Comparison of ENCODE assay signal across 22 cellular contexts in the genomic region with DNA sequence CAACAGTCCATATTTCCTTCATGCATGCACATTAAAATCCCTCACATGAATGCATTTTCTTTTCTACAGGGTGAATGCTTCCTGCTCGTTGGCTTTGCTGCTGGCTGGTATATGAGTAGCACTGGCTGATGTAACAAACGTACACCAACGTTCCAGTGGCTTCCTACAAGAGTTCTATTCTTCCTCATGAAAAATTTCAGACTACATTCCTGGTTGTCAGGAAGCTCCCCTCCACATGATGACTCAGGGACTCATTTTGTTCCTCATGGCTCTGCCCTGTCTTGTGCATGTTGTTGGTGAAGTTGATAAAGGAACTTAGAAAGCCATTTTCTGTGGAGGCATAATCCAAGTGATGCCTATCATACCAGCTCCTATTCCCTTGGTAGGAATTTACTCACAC.
"Had no signal": no experiment of that assay in that cellular context is flagged by ENCODE, and none has a peak within 500 bp of the region (broad histone marks: within the 10 kb centered on the region; RNA-seq: fewer than 3 reads in every experiment).

No MANE protein-coding gene starts in this region.

- H3K4me3 Mint-ChIP-seq: central memory CD8-positive, alpha-beta T cell; memory B cell; nephron progenitor cell; stimulated activated naive CD8-positive, alpha-beta T cell treated with anti-CD3 and anti-CD28 coated beads, Interleukin-15, amount 100 ng/mL, for 72 hours; T-cell; T-helper 2 cell treated with Interferon-gamma antibody and Interleukin-4, amounts not matched to agents 5 μg/mL and 100 μg/mL, for 36 hours had no signal

- H3K4me3 ChIP-seq: pancreas, psoas muscle, tibial artery had no signal

- H3K9me3 ChIP-seq: pancreas, psoas muscle, tibial artery had no signal

- FAIRE-seq: frontal cortex, pancreas had no signal

- H3K27me3 Mint-ChIP-seq: central memory CD8-positive, alpha-beta T cell had no signal

- H3K36me3 Mint-ChIP-seq: activated naive CD4-positive, alpha-beta T cell treated with anti-CD3 and anti-CD28 coated beads, Interleukin-2, amount 50 U/mL, for 72 hours; memory B cell; T-cell had no signal

- H3K4me1 Mint-ChIP-seq: central memory CD8-positive, alpha-beta T cell; memory B cell; stimulated activated naive CD8-positive, alpha-beta T cell treated with anti-CD3 and anti-CD28 coated beads, Interleukin-15, amount 100 ng/mL, for 72 hours; T-cell had no signal

- DNase-seq: activated CD4-positive, CD25-positive, alpha-beta regulatory T cell treated with anti-CD3 and anti-CD28 coated beads, Interleukin-2, amount 50 U/mL, for 72 hours; activated T-cell treated with anti-CD3 and anti-CD28 coated beads, Interleukin-2, amount 50 U/mL, for 1 hour; aorta; brain microvascular endothelial cell; cortex of kidney; erythroblast; hypothalamus; left cardiac atrium; nephron progenitor cell; pancreas; psoas muscle; right cardiac atrium; stimulated activated CD4-positive, alpha-beta T cell treated with anti-CD3 and anti-CD28 coated beads, Interleukin-1b, Interleukin-23, amount 100 ng/mL, for 48 hours; stimulated activated naive CD8-positive, alpha-beta T cell treated with anti-CD3 and anti-CD28 coated beads, Interleukin-15, amount 100 ng/mL, for 72 hours; T-cell; tibial artery; WERI-Rb-1 had no signal

- H3K36me3 ChIP-seq: brain microvascular endothelial cell, pancreas, tibial artery, WERI-Rb-1 had no signal

- H3K27ac ChIP-seq: brain microvascular endothelial cell, pancreas, psoas muscle, tibial artery, WERI-Rb-1 had no signal

- H3K9me3 Mint-ChIP-seq: central memory CD8-positive, alpha-beta T cell; stimulated activated naive CD8-positive, alpha-beta T cell treated with anti-CD3 and anti-CD28 coated beads, Interleukin-15, amount 100 ng/mL, for 72 hours; T-cell; T-helper 2 cell treated with Interferon-gamma antibody and Interleukin-4, amounts not matched to agents 5 μg/mL and 100 μg/mL, for 36 hours had no signal

- H3K27me3 ChIP-seq: brain microvascular endothelial cell, pancreas, tibial artery had no signal

- H3K4me1 ChIP-seq: pancreas had no signal

- H3K27ac Mint-ChIP-seq: activated naive CD4-positive, alpha-beta T cell treated with anti-CD3 and anti-CD28 coated beads, Interleukin-2, amount 50 U/mL, for 72 hours; memory B cell; T-cell; T-helper 2 cell treated with Interferon-gamma antibody and Interleukin-4, amounts not matched to agents 5 μg/mL and 100 μg/mL, for 36 hours had no signal
